In genomic region chr12:54657048-54657696, GRCh38 we compare ENCODE assay signal across 1 cellular context.
TF ChIP-seq lines count a peak whose summit lies in the region.

No MANE protein-coding gene starts in this region.

TF ChIP-seq in SK-N-SH treated with all-trans-retinoic acid at 6 μM for 48 hours, 23 proteins besides CTCF, POLR2A, EP300 and RAD21 (continued from another document):
- no peak for TF ChIP-seq ZNF8 (CRISPR knock-in tag; IDR thresholded peaks at IDR 0.05)
- TF ChIP-seq SNAI2 (CRISPR knock-in tag; IDR thresholded peaks at IDR 0.05), result no peak
- no peak for TF ChIP-seq ZC3H10 (CRISPR knock-in tag; IDR thresholded peaks at IDR 0.05)
- no peak for TF ChIP-seq PPARA (CRISPR knock-in tag; IDR thresholded peaks at IDR 0.05; ENCODE audit: borderline replicate concordance)
- no peak for TF ChIP-seq ARNTL (CRISPR knock-in tag; IDR thresholded peaks at IDR 0.05; ENCODE audit: borderline replicate concordance, low read depth)
- TF ChIP-seq GLIS3 (CRISPR knock-in tag; IDR thresholded peaks at IDR 0.05), result no peak
- no peak for TF ChIP-seq ISL1 (CRISPR knock-in tag; IDR thresholded peaks at IDR 0.05)
- no peak for TF ChIP-seq RARB (CRISPR knock-in tag; IDR thresholded peaks at IDR 0.05)
- TF ChIP-seq TSHZ2 (CRISPR knock-in tag; IDR thresholded peaks at IDR 0.05), result no peak
- TF ChIP-seq ESRRG (CRISPR knock-in tag; IDR thresholded peaks at IDR 0.05), result no peak
- TF ChIP-seq ZNF565 (CRISPR knock-in tag; conservative IDR thresholded peaks at IDR 0.05; ENCODE audit: low read depth), result no peak
- no peak for TF ChIP-seq ZFP3 (CRISPR knock-in tag; IDR thresholded peaks at IDR 0.05)
- no peak for TF ChIP-seq TOX (CRISPR knock-in tag; IDR thresholded peaks at IDR 0.05; ENCODE audit: borderline replicate concordance)
- no peak for TF ChIP-seq POU6F1 (CRISPR knock-in tag; IDR thresholded peaks at IDR 0.05; ENCODE audit: borderline replicate concordance, low read depth)
